Comparison of ENCODE assay signal across 1 cellular context in genomic region chr7:45881759-45882464, GRCh38.
TF ChIP-seq lines count a peak whose summit lies in the region.

No MANE protein-coding gene starts in this region.

TF ChIP-seq in HepG2, 621 proteins besides CTCF, POLR2A, EP300 and RAD21 (continued from another document and continues in another):
- TF ChIP-seq, protein P1, sequence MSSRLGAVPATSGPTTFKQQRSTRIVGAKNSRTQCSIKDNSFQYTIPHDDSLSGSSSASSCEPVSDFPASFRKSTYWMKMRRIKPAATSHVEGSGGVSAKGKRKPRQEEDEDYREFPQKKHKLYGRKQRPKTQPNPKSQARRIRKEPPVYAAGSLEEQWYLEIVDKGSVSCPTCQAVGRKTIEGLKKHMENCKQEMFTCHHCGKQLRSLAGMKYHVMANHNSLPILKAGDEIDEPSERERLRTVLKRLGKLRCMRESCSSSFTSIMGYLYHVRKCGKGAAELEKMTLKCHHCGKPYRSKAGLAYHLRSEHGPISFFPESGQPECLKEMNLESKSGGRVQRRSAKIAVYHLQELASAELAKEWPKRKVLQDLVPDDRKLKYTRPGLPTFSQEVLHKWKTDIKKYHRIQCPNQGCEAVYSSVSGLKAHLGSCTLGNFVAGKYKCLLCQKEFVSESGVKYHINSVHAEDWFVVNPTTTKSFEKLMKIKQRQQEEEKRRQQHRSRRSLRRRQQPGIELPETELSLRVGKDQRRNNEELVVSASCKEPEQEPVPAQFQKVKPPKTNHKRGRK (CRISPR knock-in tag; IDR thresholded peaks at IDR 0.05): peak; percentile 25; the same call in 1 of the 2 replicates
- TF ChIP-seq NCOR1 (IDR thresholded peaks at IDR 0.05; ENCODE audit: borderline replicate concordance, low read length) (peak; percentile 98; the same call in 1 of the 2 replicates), ZNF138 (CRISPR knock-in tag; IDR thresholded peaks at IDR 0.05; ENCODE audit: low read depth) (no peak), BHLHE40 (IDR thresholded peaks at IDR 0.05; ENCODE audit: low read length) (peak; percentile 59; the same call in 1 of the 2 replicates), YEATS4 (CRISPR knock-in tag; IDR thresholded peaks at IDR 0.05; ENCODE audit: borderline replicate concordance) (0 out of 2 replicates have a peak, but pooled peaks have one; percentile 42), ATF5 (CRISPR knock-in tag; IDR thresholded peaks at IDR 0.05; ENCODE audit: low read depth) (peak; percentile 95), MED13 (CRISPR knock-in tag; IDR thresholded peaks at IDR 0.05) (no peak), ASH2L (IDR thresholded peaks at IDR 0.05; ENCODE audit: insufficient read length, low read depth, low read length) (peak; percentile 77), SP5 (CRISPR knock-in tag; IDR thresholded peaks at IDR 0.05; ENCODE audit: borderline replicate concordance, low read depth) (peak; percentile 95), AGO1 (IDR thresholded peaks at IDR 0.05; ENCODE audit: low read depth, low read length, poor library complexity, severe bottlenecking) (no peak), CBX2 (IDR thresholded peaks at IDR 0.05; ENCODE audit: low read depth, low read length) (no peak), CBX2 (CRISPR knock-in tag; IDR thresholded peaks at IDR 0.05; ENCODE audit: low read depth) (no peak), UBTF (CRISPR knock-in tag; IDR thresholded peaks at IDR 0.05) (peak; percentile 83), ZBTB7B (CRISPR knock-in tag; IDR thresholded peaks at IDR 0.05) (0 out of 2 replicates have a peak, but pooled peaks have one; percentile 40), ZBTB2 (CRISPR knock-in tag; IDR thresholded peaks at IDR 0.05; ENCODE audit: low read depth) (0 out of 2 replicates have a peak, but pooled peaks have one; percentile 28), CERS6 (CRISPR knock-in tag; IDR thresholded peaks at IDR 0.05) (no peak), PPARG (CRISPR knock-in tag; conservative IDR thresholded peaks at IDR 0.05) (peak; percentile 97), ATAD3A (CRISPR knock-in tag; IDR thresholded peaks at IDR 0.05) (no peak), ZNF605 (CRISPR knock-in tag; IDR thresholded peaks at IDR 0.05) (peak; percentile 91), ATM (IDR thresholded peaks at IDR 0.05; ENCODE audit: borderline replicate concordance) (no peak), ZXDC (CRISPR knock-in tag; IDR thresholded peaks at IDR 0.05) (0 out of 2 replicates have a peak, but pooled peaks have one; percentile 20), GMEB1 (CRISPR knock-in tag; IDR thresholded peaks at IDR 0.05; ENCODE audit: borderline replicate concordance) (peak; percentile 75), HNF1B (CRISPR knock-in tag; IDR thresholded peaks at IDR 0.05) (peak; percentile 95; the same call in 1 of the 2 replicates), ZNF543 (CRISPR knock-in tag; IDR thresholded peaks at IDR 0.05) (peak; percentile 76; the same call in 1 of the 2 replicates), KAT7 (CRISPR knock-in tag; IDR thresholded peaks at IDR 0.05; ENCODE audit: borderline replicate concordance) (peak; percentile 77), RELA (CRISPR knock-in tag; IDR thresholded peaks at IDR 0.05) (no peak), ZNF441 (CRISPR knock-in tag; IDR thresholded peaks at IDR 0.05; ENCODE audit: borderline replicate concordance) (no peak), ZFAT (CRISPR knock-in tag; conservative IDR thresholded peaks at IDR 0.05) (no peak), NFRKB (IDR thresholded peaks at IDR 0.05) (no peak), ZNF597 (CRISPR knock-in tag; IDR thresholded peaks at IDR 0.05) (no peak)
- TF ChIP-seq, protein P2, sequence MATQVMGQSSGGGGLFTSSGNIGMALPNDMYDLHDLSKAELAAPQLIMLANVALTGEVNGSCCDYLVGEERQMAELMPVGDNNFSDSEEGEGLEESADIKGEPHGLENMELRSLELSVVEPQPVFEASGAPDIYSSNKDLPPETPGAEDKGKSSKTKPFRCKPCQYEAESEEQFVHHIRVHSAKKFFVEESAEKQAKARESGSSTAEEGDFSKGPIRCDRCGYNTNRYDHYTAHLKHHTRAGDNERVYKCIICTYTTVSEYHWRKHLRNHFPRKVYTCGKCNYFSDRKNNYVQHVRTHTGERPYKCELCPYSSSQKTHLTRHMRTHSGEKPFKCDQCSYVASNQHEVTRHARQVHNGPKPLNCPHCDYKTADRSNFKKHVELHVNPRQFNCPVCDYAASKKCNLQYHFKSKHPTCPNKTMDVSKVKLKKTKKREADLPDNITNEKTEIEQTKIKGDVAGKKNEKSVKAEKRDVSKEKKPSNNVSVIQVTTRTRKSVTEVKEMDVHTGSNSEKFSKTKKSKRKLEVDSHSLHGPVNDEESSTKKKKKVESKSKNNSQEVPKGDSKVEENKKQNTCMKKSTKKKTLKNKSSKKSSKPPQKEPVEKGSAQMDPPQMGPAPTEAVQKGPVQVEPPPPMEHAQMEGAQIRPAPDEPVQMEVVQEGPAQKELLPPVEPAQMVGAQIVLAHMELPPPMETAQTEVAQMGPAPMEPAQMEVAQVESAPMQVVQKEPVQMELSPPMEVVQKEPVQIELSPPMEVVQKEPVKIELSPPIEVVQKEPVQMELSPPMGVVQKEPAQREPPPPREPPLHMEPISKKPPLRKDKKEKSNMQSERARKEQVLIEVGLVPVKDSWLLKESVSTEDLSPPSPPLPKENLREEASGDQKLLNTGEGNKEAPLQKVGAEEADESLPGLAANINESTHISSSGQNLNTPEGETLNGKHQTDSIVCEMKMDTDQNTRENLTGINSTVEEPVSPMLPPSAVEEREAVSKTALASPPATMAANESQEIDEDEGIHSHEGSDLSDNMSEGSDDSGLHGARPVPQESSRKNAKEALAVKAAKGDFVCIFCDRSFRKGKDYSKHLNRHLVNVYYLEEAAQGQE (IDR thresholded peaks at IDR 0.05; ENCODE audit: borderline replicate concordance in 1 of 2, low read depth in 1 of 2, low read length in 2 of 2): peak in 1 of 2 experiments; percentile 78; a peak in 2 of 4 replicates
- TF ChIP-seq, protein P3, sequence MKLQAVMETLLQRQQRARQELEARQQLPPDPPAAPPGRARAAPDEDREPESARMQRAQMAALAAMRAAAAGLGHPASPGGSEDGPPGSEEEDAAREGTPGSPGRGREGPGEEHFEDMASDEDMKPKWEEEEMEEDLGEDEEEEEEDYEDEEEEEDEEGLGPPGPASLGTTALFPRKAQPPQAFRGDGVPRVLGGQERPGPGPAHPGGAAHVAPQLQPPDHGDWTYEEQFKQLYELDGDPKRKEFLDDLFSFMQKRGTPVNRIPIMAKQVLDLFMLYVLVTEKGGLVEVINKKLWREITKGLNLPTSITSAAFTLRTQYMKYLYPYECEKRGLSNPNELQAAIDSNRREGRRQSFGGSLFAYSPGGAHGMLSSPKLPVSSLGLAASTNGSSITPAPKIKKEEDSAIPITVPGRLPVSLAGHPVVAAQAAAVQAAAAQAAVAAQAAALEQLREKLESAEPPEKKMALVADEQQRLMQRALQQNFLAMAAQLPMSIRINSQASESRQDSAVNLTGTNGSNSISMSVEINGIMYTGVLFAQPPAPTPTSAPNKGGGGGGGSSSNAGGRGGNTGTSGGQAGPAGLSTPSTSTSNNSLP (IDR thresholded peaks at IDR 0.05; ENCODE audit: low read depth, low read length): peak; percentile 75
- TF ChIP-seq, protein P4, sequence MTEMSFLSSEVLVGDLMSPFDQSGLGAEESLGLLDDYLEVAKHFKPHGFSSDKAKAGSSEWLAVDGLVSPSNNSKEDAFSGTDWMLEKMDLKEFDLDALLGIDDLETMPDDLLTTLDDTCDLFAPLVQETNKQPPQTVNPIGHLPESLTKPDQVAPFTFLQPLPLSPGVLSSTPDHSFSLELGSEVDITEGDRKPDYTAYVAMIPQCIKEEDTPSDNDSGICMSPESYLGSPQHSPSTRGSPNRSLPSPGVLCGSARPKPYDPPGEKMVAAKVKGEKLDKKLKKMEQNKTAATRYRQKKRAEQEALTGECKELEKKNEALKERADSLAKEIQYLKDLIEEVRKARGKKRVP (CRISPR knock-in tag; IDR thresholded peaks at IDR 0.05): peak in 1 of 2 experiments; percentile 100; a peak in 2 of 4 replicates
- TF ChIP-seq, protein P5, sequence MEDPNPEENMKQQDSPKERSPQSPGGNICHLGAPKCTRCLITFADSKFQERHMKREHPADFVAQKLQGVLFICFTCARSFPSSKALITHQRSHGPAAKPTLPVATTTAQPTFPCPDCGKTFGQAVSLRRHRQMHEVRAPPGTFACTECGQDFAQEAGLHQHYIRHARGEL (CRISPR knock-in tag; IDR thresholded peaks at IDR 0.05): peak; percentile 85; the same call in 1 of the 2 replicates
